Comparison of ENCODE assay signal across 17 cellular contexts in the genomic region with DNA sequence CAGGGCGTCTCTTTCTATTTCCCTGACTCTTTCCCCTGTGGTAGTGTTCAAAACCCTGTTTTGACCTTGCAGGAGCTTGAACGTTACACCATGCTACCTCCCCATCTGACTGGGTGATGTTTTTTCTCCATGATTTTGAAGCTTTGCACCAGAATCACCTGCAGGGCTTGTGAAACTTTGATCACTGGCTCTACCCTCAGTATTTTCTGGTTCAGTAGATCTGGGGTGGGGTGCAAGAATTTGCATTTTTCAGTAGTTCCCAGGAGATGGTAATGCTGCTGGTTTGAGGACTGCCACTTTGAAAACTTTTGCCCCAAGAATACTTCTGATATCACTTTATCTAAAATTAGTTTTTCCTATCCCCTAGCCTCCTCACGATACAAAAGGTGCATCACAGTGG.
DNase-seq lines count a peak whose midpoint lies in the region; ATAC-seq and TF ChIP-seq lines count a peak whose summit lies in the region.
"Had no signal": no experiment of that assay in that cellular context is flagged by ENCODE, and none has a peak within 500 bp of the region (broad histone marks: within the 10 kb centered on the region; RNA-seq: fewer than 3 reads in every experiment).

No MANE protein-coding gene starts in this region.

- H3K27ac ChIP-seq in BLaER1 (no peak overlapping the region), OCI-LY3 (ENCODE audit: low read length) (no peak overlapping the region)
- H3K27ac ChIP-seq: KMS-11 had no signal

- no peak for TF ChIP-seq CTCF in OCI-LY3 (IDR thresholded peaks at IDR 0.05; ENCODE audit: low read depth, low read length)

- H2AFZ ChIP-seq in OCI-LY3 (ENCODE audit: low read depth, low read length), result no peak overlapping the region
- H2AFZ ChIP-seq: GM23338 had no signal

- peak overlapping the region; percentile 46 for H3K4me2 ChIP-seq in BLaER1
- H3K4me2 ChIP-seq in OCI-LY3 (ENCODE audit: low read length), result peak overlapping the region; percentile 31; the same call in 1 of the 2 replicates
- H3K4me2 ChIP-seq: GM23338, KMS-11 had no signal

- peak; percentile 12 for DNase-seq in dedifferentiated amniotic fluid mesenchymal stem cell (ENCODE audit: extremely low spot score)
- no peak for DNase-seq in NCI-H1105 (lab: John Stamatoyannopoulos, UW)
- DNase-seq in activated CD8-positive, alpha-beta memory T cell treated with anti-CD3 and anti-CD28 coated beads, Interleukin-2, amount 50 U/mL, for 48 hours, result no peak
- no peak for DNase-seq in DMS53 (lab: John Stamatoyannopoulos, UW)
- DNase-seq: ACHN; BE2C; CD4-positive, alpha-beta memory T cell; DMS153; DMS79 treated with DMSO at 0.1 percent for 48 hours; GF-D8; HCEC 1CT had no signal

- H3K4me3 ChIP-seq in BLaER1 (no peak overlapping the region), OCI-LY3 (ENCODE audit: low read length) (no peak overlapping the region)
- H3K4me3 ChIP-seq: GM23338 had no signal

- H3K36me3 ChIP-seq in BLaER1 (no peaks in the 10 kb centered on the region), OCI-LY3 (replicated peaks; ENCODE audit: low read depth, low read length) (no peaks in the 10 kb centered on the region)
- H3K36me3 ChIP-seq: BE2C had no signal

- H3K4me1 ChIP-seq in BLaER1, result peaks cover 11% of the 10 kb centered on the region
- peaks cover 24% of the 10 kb centered on the region for H3K4me1 ChIP-seq in OCI-LY3 (ENCODE audit: low read length)

- H3K27me3 ChIP-seq in BLaER1 (no peaks in the 10 kb centered on the region), OCI-LY3 (ENCODE audit: low read depth, low read length) (no peaks in the 10 kb centered on the region)
- H3K27me3 ChIP-seq: BE2C had no signal

- no peaks in the 10 kb centered on the region for H3K9me3 ChIP-seq in BLaER1
- H3K9me3 ChIP-seq in OCI-LY3 (ENCODE audit: insufficient read depth, low read length), result no peaks in the 10 kb centered on the region
- H3K9me3 ChIP-seq: BE2C had no signal

- H4K20me1 ChIP-seq in BLaER1 (no peaks in the 10 kb centered on the region), OCI-LY3 (ENCODE audit: insufficient read depth, low read length) (no peaks in the 10 kb centered on the region)

- ATAC-seq in HG02678 (IDR thresholded peaks at IDR 0.05; ENCODE audit: unreplicated experiment) (peak; percentile 42), GM18873 (IDR thresholded peaks at IDR 0.05; ENCODE audit: low FRiP score, unreplicated experiment) (no peak)
- ATAC-seq: GM23338 had no signal

- no peak overlapping the region for H3K9ac ChIP-seq in BLaER1
- no peak overlapping the region for H3K9ac ChIP-seq in OCI-LY3 (ENCODE audit: low read length)
- H3K9ac ChIP-seq: KMS-11 had no signal

- H3K79me2 ChIP-seq in OCI-LY3 (ENCODE audit: low read length), result no peaks in the 10 kb centered on the region
